1 cellular context compared by ENCODE assay signal in the genomic region with DNA sequence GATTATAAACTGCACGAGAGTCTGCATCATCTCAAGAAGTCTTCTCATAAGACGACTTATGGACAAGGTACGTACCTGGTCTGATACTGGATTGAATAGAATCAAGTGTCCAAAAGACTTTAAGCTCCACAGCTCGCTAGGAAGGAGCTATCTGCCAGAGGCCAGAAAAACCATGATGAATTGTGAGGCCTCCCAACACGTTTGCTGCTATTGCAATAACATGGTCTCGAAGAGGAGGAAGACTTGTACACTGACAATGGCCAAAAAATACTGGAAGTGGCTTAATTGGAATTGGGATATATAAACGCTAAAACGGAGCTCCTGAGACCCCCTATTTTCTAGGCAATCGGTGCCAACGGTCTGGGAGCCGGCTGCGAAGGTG.
TF ChIP-seq lines count a peak whose summit lies in the region.

No MANE protein-coding gene starts in this region.

TF ChIP-seq in IMR-90, 13 proteins besides CTCF, POLR2A, EP300 and RAD21 (continued from another document):
- no peak for TF ChIP-seq RFX5 (IDR thresholded peaks at IDR 0.05; ENCODE audit: low read depth, low read length)
- TF ChIP-seq SMC3 (IDR thresholded peaks at IDR 0.05; ENCODE audit: low read depth, low read length): no peak
- TF ChIP-seq, protein P1, sequence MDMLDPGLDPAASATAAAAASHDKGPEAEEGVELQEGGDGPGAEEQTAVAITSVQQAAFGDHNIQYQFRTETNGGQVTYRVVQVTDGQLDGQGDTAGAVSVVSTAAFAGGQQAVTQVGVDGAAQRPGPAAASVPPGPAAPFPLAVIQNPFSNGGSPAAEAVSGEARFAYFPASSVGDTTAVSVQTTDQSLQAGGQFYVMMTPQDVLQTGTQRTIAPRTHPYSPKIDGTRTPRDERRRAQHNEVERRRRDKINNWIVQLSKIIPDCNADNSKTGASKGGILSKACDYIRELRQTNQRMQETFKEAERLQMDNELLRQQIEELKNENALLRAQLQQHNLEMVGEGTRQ (IDR thresholded peaks at IDR 0.05; ENCODE audit: low read depth, low read length): no peak
- no peak for TF ChIP-seq NFE2L2 (IDR thresholded peaks at IDR 0.05; ENCODE audit: low read depth, low read length)
- no peak for TF ChIP-seq MAZ (IDR thresholded peaks at IDR 0.05; ENCODE audit: borderline replicate concordance, low read depth, low read length)
- TF ChIP-seq MXI1 (IDR thresholded peaks at IDR 0.05; ENCODE audit: borderline replicate concordance, low read depth, low read length): no peak
- TF ChIP-seq BHLHE40 (IDR thresholded peaks at IDR 0.05; ENCODE audit: low read depth, low read length): no peak
- TF ChIP-seq, protein P2, sequence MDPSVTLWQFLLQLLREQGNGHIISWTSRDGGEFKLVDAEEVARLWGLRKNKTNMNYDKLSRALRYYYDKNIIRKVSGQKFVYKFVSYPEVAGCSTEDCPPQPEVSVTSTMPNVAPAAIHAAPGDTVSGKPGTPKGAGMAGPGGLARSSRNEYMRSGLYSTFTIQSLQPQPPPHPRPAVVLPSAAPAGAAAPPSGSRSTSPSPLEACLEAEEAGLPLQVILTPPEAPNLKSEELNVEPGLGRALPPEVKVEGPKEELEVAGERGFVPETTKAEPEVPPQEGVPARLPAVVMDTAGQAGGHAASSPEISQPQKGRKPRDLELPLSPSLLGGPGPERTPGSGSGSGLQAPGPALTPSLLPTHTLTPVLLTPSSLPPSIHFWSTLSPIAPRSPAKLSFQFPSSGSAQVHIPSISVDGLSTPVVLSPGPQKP (IDR thresholded peaks at IDR 0.05; ENCODE audit: borderline replicate concordance, low read depth, low read length): no peak
- no peak for TF ChIP-seq CHD1 (IDR thresholded peaks at IDR 0.05; ENCODE audit: low read depth, low read length)
- TF ChIP-seq RCOR1 (IDR thresholded peaks at IDR 0.05; ENCODE audit: insufficient replicate concordance, low read length): no peak
- no peak for TF ChIP-seq FOS (IDR thresholded peaks at IDR 0.05; ENCODE audit: low read depth, low read length)
- TF ChIP-seq CEBPB (IDR thresholded peaks at IDR 0.05; ENCODE audit: low read depth, low read length): no peak
